In the genomic region with DNA sequence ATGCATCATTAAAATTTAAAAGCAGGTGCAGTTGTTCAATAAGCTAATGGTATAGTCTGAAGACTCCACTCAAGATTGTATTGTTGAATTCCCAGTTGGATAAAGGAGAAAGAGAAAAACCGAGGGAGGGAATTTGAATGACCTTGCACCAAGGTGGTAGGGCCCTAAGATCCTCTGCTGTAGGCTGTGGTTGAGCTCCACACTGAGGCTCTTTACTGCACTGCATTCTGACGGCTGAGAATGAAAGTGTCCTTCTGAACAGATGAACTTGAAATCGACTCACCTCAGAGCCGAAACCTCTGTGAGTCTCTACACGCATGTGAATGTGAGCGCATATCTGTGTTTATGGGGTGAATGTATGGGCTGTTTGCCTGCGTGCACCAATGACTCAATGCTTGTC, we compare ENCODE assay signal across 10 cellular contexts.
DNase-seq lines count a peak whose midpoint lies in the region; ATAC-seq and TF ChIP-seq lines count a peak whose summit lies in the region.
"Had no signal": no experiment of that assay in that cellular context is flagged by ENCODE, and none has a peak within 500 bp of the region (broad histone marks: within the 10 kb centered on the region; RNA-seq: fewer than 3 reads in every experiment).

No MANE protein-coding gene starts in this region.

- TF ChIP-seq CTCF in epithelial cell of proximal tubule (conservative IDR thresholded peaks at IDR 0.05; ENCODE audit: low read depth, low read length): peak; percentile 92

- DNase-seq in DMS79 treated with DMSO at 0.1 percent for 48 hours (lab: John Stamatoyannopoulos, UW) (peak; percentile 17), DMS79 (lab: John Stamatoyannopoulos, UW) (no peak), NCI-H69 (lab: John Stamatoyannopoulos, UW) (peak; percentile 87), epithelial cell of proximal tubule (ENCODE audit: low read depth) (peak; percentile 18), retina (peak; percentile 60)
- DNase-seq: naive B cell had no signal

- H3K4me3 ChIP-seq in epithelial cell of proximal tubule (ENCODE audit: low read depth, low read length): no peak overlapping the region
- H3K4me3 ChIP-seq: A549 had no signal

- no peak for ATAC-seq in GM19463 (IDR thresholded peaks at IDR 0.05; ENCODE audit: unreplicated experiment)
- no peak for ATAC-seq in HG03442 (IDR thresholded peaks at IDR 0.05; ENCODE audit: unreplicated experiment)
- no peak for ATAC-seq in HG03460 (IDR thresholded peaks at IDR 0.05; ENCODE audit: unreplicated experiment)
